ENCODE assay signal across 13 cellular contexts in genomic region chr7:36278069-36278766, GRCh38.
DNase-seq lines count a peak whose midpoint lies in the region; ATAC-seq and TF ChIP-seq lines count a peak whose summit lies in the region.
"Had no signal": no experiment of that assay in that cellular context is flagged by ENCODE, and none has a peak within 500 bp of the region (broad histone marks: within the 10 kb centered on the region; RNA-seq: fewer than 3 reads in every experiment).

No MANE protein-coding gene starts in this region.

- H3K79me2 ChIP-seq in trophoblast cell (ENCODE audit: control insufficient read depth, insufficient read depth, low read length, poor library complexity) = peaks cover 2% of the 10 kb centered on the region

- no peaks in the 10 kb centered on the region for H3K27me3 ChIP-seq in trophoblast cell (ENCODE audit: insufficient read depth, low read length)

- no peak overlapping the region for H4K12ac ChIP-seq in trophoblast cell (ENCODE audit: low read depth, low read length)

- peaks cover 88% of the 10 kb centered on the region for H3K4me1 Mint-ChIP-seq in Calu3 (ENCODE audit: low read depth, unreplicated experiment)
- peaks cover 62% of the 10 kb centered on the region for H3K4me1 Mint-ChIP-seq in dendritic cell treated with granulocyte-macrophage colony-stimulating factor and Interleukin-4, amounts not matched to agents 40 ng/mL and 50 ng/mL, for 4 days (ENCODE audit: low read depth)
- H3K4me1 Mint-ChIP-seq in natural killer cell treated with Interleukin-12 subunit alpha and Interleukin-12 subunit beta and Interleukin-15 and Interleukin-18, amount 100 ng/mL, for 72 hours (ENCODE audit: low read depth in 2 of 2) = peaks cover 3 to 33% of the 10 kb centered on the region in 2 donors

- peak overlapping the region; percentile 64 for H3K27ac ChIP-seq in trophoblast cell (ENCODE audit: low read depth, low read length)

- H3K4me2 ChIP-seq in trophoblast cell (ENCODE audit: low read length) = peak overlapping the region; percentile 30

- no peak overlapping the region for H2AFZ ChIP-seq in trophoblast cell (ENCODE audit: insufficient read depth, low read length, poor library complexity)

- H2AK5ac ChIP-seq in trophoblast cell (ENCODE audit: low read length) = peak overlapping the region; percentile 71

- no peak for TF ChIP-seq POLR2A in lower leg skin (IDR thresholded peaks at IDR 0.05)

- CTCF ChIA-PET in Calu3 (lab: Charles Lee) = interaction anchor here (2.2 kb wide), 1 partner anchor 12 kb away, joined by 7 read pairs; no protein-coding TSS in a partner anchor

- peaks cover 28 to 47% of the 10 kb centered on the region in 2 experiments for H3K4me1 ChIP-seq in trophoblast cell (ENCODE audit: control insufficient read depth in 1 of 2, insufficient read depth in 2 of 2, low read length in 2 of 2)

- no peak overlapping the region for H3K23ac ChIP-seq in trophoblast cell (ENCODE audit: low read length)

- H3K27me3 Mint-ChIP-seq in Calu3 (ENCODE audit: unreplicated experiment) = no peaks in the 10 kb centered on the region
- H3K27me3 Mint-ChIP-seq in dendritic cell treated with granulocyte-macrophage colony-stimulating factor and Interleukin-4, amounts not matched to agents 40 ng/mL and 50 ng/mL, for 4 days = no peaks in the 10 kb centered on the region
- H3K27me3 Mint-ChIP-seq in natural killer cell treated with Interleukin-12 subunit alpha and Interleukin-12 subunit beta and Interleukin-15 and Interleukin-18, amount 100 ng/mL, for 72 hours = peaks cover 7 to 12% of the 10 kb centered on the region in 2 donors
- H3K27me3 Mint-ChIP-seq: activated CD4-positive, alpha-beta T cell treated with anti-CD3 and anti-CD28 coated beads, Interleukin-2, amount 10 ng/mL, durations not matched to agents 7 days and 5 days had no signal

- no peak overlapping the region for H4K8ac ChIP-seq in trophoblast cell (ENCODE audit: low read depth, low read length)

- ATAC-seq in natural killer cell treated with Interleukin-12 subunit alpha and Interleukin-12 subunit beta and Interleukin-15 and Interleukin-18, amount 100 ng/mL, for 72 hours = no peak
- ATAC-seq in sciatic nerve = no peak

- no peaks in the 10 kb centered on the region for H3K9me3 ChIP-seq in trophoblast cell (ENCODE audit: insufficient read depth, low read depth, low read length)
- H3K9me3 ChIP-seq: HAP-1 had no signal

- no peak overlapping the region for H3K18ac ChIP-seq in trophoblast cell (ENCODE audit: low read length)

- H4K91ac ChIP-seq in trophoblast cell (ENCODE audit: low read depth, low read length) = peak overlapping the region; percentile 67

- H3K36me3 Mint-ChIP-seq in Calu3 (ENCODE audit: insufficient read depth, unreplicated experiment) = peaks cover 45% of the 10 kb centered on the region
- H3K36me3 Mint-ChIP-seq in dendritic cell treated with granulocyte-macrophage colony-stimulating factor and Interleukin-4, amounts not matched to agents 40 ng/mL and 50 ng/mL, for 4 days (ENCODE audit: low read depth) = peaks cover 5% of the 10 kb centered on the region
- H3K36me3 Mint-ChIP-seq in natural killer cell treated with Interleukin-12 subunit alpha and Interleukin-12 subunit beta and Interleukin-15 and Interleukin-18, amount 100 ng/mL, for 72 hours = no peaks in the 10 kb centered on the region

- WGBS in trophoblast cell (ENCODE audit: extremely low coverage, insufficient coverage, insufficient read length) = no CpG with 5 or more reads among the region's 9 CpGs
- WGBS in lower leg skin, 2 donors = 71% methylated on average over 9 of the region's 9 CpGs

- DNase-seq in Calu3 = no peak
- DNase-seq in NCI-H345 (lab: John Stamatoyannopoulos, UW) = peak; percentile 87
- DNase-seq in trophoblast cell = no peak
- no peak for DNase-seq in lower leg skin (ENCODE audit: low spot score in 2 of 2)
- no peak for DNase-seq in natural killer cell treated with Interleukin-12 subunit alpha and Interleukin-12 subunit beta and Interleukin-15 and Interleukin-18, amount 100 ng/mL, for 72 hours (ENCODE audit: low spot score)
- no peak for DNase-seq in activated CD4-positive, CD25-positive, alpha-beta regulatory T cell (lab: John Stamatoyannopoulos, UW)
- no peak for DNase-seq in sciatic nerve (ENCODE audit: low spot score)
- DNase-seq: activated CD4-positive, alpha-beta T cell treated with anti-CD3 and anti-CD28 coated beads, Interleukin-2, amount 10 ng/mL, durations not matched to agents 7 days and 5 days; NCI-H2227 treated with DMSO at 0.1 percent for 48 hours; T-helper 2 cell had no signal

- intact Hi-C loops in Calu3 (cut with micrococcal nuclease; ENCODE audit: unreplicated experiment) = no loop called here
- intact Hi-C loops in dendritic cell treated with granulocyte-macrophage colony-stimulating factor and Interleukin-4, amounts not matched to agents 40 ng/mL and 50 ng/mL, for 4 days (cut with micrococcal nuclease) = no loop called here
- intact Hi-C loops in lower leg skin (cut with DNase I; ENCODE audit: low total_unique reads) = no loop called here
- intact Hi-C loops in sciatic nerve (cut with DNase I) = no loop called here

- peak overlapping the region; percentile 47 for H2BK5ac ChIP-seq in trophoblast cell (ENCODE audit: low read depth, low read length, poor library complexity)

- H3K36me3 ChIP-seq in trophoblast cell (ENCODE audit: control insufficient read depth in 1 of 2, insufficient read depth in 2 of 2, low read length in 2 of 2) = no peaks in the 10 kb centered on the region
- H3K36me3 ChIP-seq: HAP-1 had no signal

- peak overlapping the region; percentile 74 for H3K27ac Mint-ChIP-seq in Calu3 (ENCODE audit: unreplicated experiment)
- H3K27ac Mint-ChIP-seq in dendritic cell treated with granulocyte-macrophage colony-stimulating factor and Interleukin-4, amounts not matched to agents 40 ng/mL and 50 ng/mL, for 4 days = peak overlapping the region; percentile 20
- no peak overlapping the region for H3K27ac Mint-ChIP-seq in natural killer cell treated with Interleukin-12 subunit alpha and Interleukin-12 subunit beta and Interleukin-15 and Interleukin-18, amount 100 ng/mL, for 72 hours
- H3K27ac Mint-ChIP-seq: activated T-helper 1 cell treated with anti-CD3 and anti-CD28 coated beads, Interleukin-12 subunit alpha, Interleukin-12 subunit beta, Interleukin-2, Interleukin-4 antibody, amounts not matched to agents 30 ng/mL and 10 ng/mL and 1 ng/mL, durations not matched to agents 14 hours and 24 hours and 36 hours had no signal

- peak overlapping the region; percentile 21 for H3K14ac ChIP-seq in trophoblast cell (ENCODE audit: low read length)

- H3K4me3 ChIP-seq in trophoblast cell (ENCODE audit: low read depth, low read length) = no peak overlapping the region
- no peak overlapping the region for H3K4me3 ChIP-seq in lower leg skin (ENCODE audit: low read depth, poor library complexity, severe bottlenecking)
- H3K4me3 ChIP-seq: HAP-1 had no signal

- no TSS peak for BruUV-seq in Calu3 (replicated peaks; lab: Mats Ljungman, UMichigan)

- H2BK12ac ChIP-seq in trophoblast cell (ENCODE audit: low read length) = peak overlapping the region; percentile 70

- H3K4ac ChIP-seq in trophoblast cell (ENCODE audit: low read depth, low read length) = peak overlapping the region; percentile 31

- H3K4me3 Mint-ChIP-seq in Calu3 (ENCODE audit: low read depth, unreplicated experiment) = no peak overlapping the region
- no peak overlapping the region for H3K4me3 Mint-ChIP-seq in dendritic cell treated with granulocyte-macrophage colony-stimulating factor and Interleukin-4, amounts not matched to agents 40 ng/mL and 50 ng/mL, for 4 days
- H3K4me3 Mint-ChIP-seq in natural killer cell treated with Interleukin-12 subunit alpha and Interleukin-12 subunit beta and Interleukin-15 and Interleukin-18, amount 100 ng/mL, for 72 hours = no peak overlapping the region
- H3K4me3 Mint-ChIP-seq: activated CD4-positive, alpha-beta T cell treated with anti-CD3 and anti-CD28 coated beads, Interleukin-2, amount 10 ng/mL, durations not matched to agents 7 days and 5 days; activated T-helper 1 cell treated with anti-CD3 and anti-CD28 coated beads, Interleukin-12 subunit alpha, Interleukin-12 subunit beta, Interleukin-2, Interleukin-4 antibody, amounts not matched to agents 30 ng/mL and 10 ng/mL and 1 ng/mL, durations not matched to agents 14 hours and 24 hours and 36 hours had no signal

- TF ChIP-seq CTCF in Calu3 (IDR thresholded peaks at IDR 0.05; ENCODE audit: unreplicated experiment) = no peak
- TF ChIP-seq CTCF in lower leg skin (IDR thresholded peaks at IDR 0.05) = no peak

- peaks cover 21% of the 10 kb centered on the region for H3K79me1 ChIP-seq in trophoblast cell (ENCODE audit: low read length)

- peak overlapping the region; percentile 40 for H2BK120ac ChIP-seq in trophoblast cell (ENCODE audit: insufficient read depth, low read length, poor library complexity)

- no peaks in the 10 kb centered on the region for H3K9me3 Mint-ChIP-seq in Calu3 (ENCODE audit: low read depth, unreplicated experiment)
- no peaks in the 10 kb centered on the region for H3K9me3 Mint-ChIP-seq in dendritic cell treated with granulocyte-macrophage colony-stimulating factor and Interleukin-4, amounts not matched to agents 40 ng/mL and 50 ng/mL, for 4 days
- H3K9me3 Mint-ChIP-seq in natural killer cell treated with Interleukin-12 subunit alpha and Interleukin-12 subunit beta and Interleukin-15 and Interleukin-18, amount 100 ng/mL, for 72 hours = no peaks in the 10 kb centered on the region
- H3K9me3 Mint-ChIP-seq: activated CD4-positive, alpha-beta T cell treated with anti-CD3 and anti-CD28 coated beads, Interleukin-2, amount 10 ng/mL, durations not matched to agents 7 days and 5 days; activated T-helper 1 cell treated with anti-CD3 and anti-CD28 coated beads, Interleukin-12 subunit alpha, Interleukin-12 subunit beta, Interleukin-2, Interleukin-4 antibody, amounts not matched to agents 30 ng/mL and 10 ng/mL and 1 ng/mL, durations not matched to agents 14 hours and 24 hours and 36 hours had no signal

- no peak overlapping the region for H3K9ac ChIP-seq in trophoblast cell (ENCODE audit: low read length)

Comparison
In these comparisons a context has a peak if more than half of its experiments do, and no peak if none do; other contexts are left out.
1. H3K27ac Mint-ChIP-seq: peak in Calu3 (single experiment) and dendritic cell treated with granulocyte-macrophage colony-stimulating factor and Interleukin-4, amounts not matched to agents 40 ng/mL and 50 ng/mL, for 4 days (single experiment); none in natural killer cell treated with Interleukin-12 subunit alpha and Interleukin-12 subunit beta and Interleukin-15 and Interleukin-18, amount 100 ng/mL, for 72 hours (0 of 2).